In the genomic region with DNA sequence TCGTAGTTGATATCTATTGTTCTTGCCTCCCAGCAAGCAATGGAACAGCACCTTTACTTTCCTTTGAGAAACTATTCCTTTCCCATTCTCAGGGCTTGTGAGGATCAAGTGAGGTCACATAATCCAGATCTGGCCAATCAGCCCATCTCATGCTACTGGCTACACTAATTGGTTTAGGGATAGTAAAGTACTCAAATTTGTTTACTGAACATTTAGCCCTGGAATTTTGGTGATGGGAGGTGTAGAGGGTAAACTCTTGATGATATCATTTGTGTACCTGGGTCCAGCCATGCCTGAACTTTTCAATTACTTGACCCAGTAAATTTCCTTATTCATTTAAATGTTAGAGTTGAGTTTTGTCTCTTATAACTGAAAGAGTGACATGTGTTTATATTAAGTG, we compare ENCODE assay signal across 24 cellular contexts.
"Had no signal": no experiment of that assay in that cellular context is flagged by ENCODE, and none has a peak within 500 bp of the region (broad histone marks: within the 10 kb centered on the region; RNA-seq: fewer than 3 reads in every experiment).

No MANE protein-coding gene starts in this region.

- H3K27ac Mint-ChIP-seq: activated CD4-positive, alpha-beta memory T cell treated with anti-CD3 and anti-CD28 coated beads for 36 hours; activated naive CD8-positive, alpha-beta T cell treated with anti-CD3 and anti-CD28 coated beads for 36 hours; endodermal cell; naive thymus-derived CD4-positive, alpha-beta T cell; neural progenitor cell; stimulated activated naive B cell treated with anti-CD40 and anti-IgM and Interleukin-4, amounts not matched to agents 10 μg/mL and 1 μg/mL and 100 μg/mL, for 72 hours; type B pancreatic cell had no signal

- H3K4me3 Mint-ChIP-seq: activated CD4-positive, alpha-beta memory T cell treated with anti-CD3 and anti-CD28 coated beads for 36 hours; activated naive CD8-positive, alpha-beta T cell treated with anti-CD3 and anti-CD28 coated beads for 36 hours; endodermal cell; naive thymus-derived CD4-positive, alpha-beta T cell; neural progenitor cell; stimulated activated naive B cell treated with anti-CD40 and anti-IgM and Interleukin-4, amounts not matched to agents 10 μg/mL and 1 μg/mL and 100 μg/mL, for 72 hours; type B pancreatic cell had no signal

- DNase-seq: activated CD4-positive, alpha-beta memory T cell treated with anti-CD3 and anti-CD28 coated beads for 36 hours; activated CD4-positive, alpha-beta T cell treated with anti-CD3 and anti-CD28 coated beads for 48 hours; activated CD4-positive, CD25-positive, alpha-beta regulatory T cell; activated naive CD4-positive, alpha-beta T cell treated with Interleukin-2 at 50 U/mL for 16 hours; activated naive CD8-positive, alpha-beta T cell treated with anti-CD3 and anti-CD28 coated beads for 36 hours; activated T-cell treated with anti-CD3 and anti-CD28 coated beads, Interleukin-2, amount 50 U/mL, for 48 hours; cerebellar nuclear complex; cortex of kidney; endodermal cell; esophagus squamous epithelium; gastrocnemius medialis; hippocampal formation; left lung; naive thymus-derived CD4-positive, alpha-beta T cell; retina; sigmoid colon; stimulated activated CD4-positive, alpha-beta T cell treated with anti-CD3 and anti-CD28 coated beads, Interleukin-15, amount 100 ng/mL, for 24 hours; stimulated activated CD8-positive, alpha-beta memory T cell treated with anti-CD3 and anti-CD28 coated beads, Interleukin-4, amount 100 ng/mL, for 48 hours; stimulated activated naive B cell treated with anti-CD40 and anti-IgM and Interleukin-4, amounts not matched to agents 10 μg/mL and 1 μg/mL and 100 μg/mL, for 72 hours; T1000 had no signal

- H3K9me3 ChIP-seq: esophagus squamous epithelium, gastrocnemius medialis, left lung, sigmoid colon had no signal

- H3K4me1 Mint-ChIP-seq: activated naive CD8-positive, alpha-beta T cell treated with anti-CD3 and anti-CD28 coated beads for 36 hours; naive thymus-derived CD4-positive, alpha-beta T cell; stimulated activated naive B cell treated with anti-CD40 and anti-IgM and Interleukin-4, amounts not matched to agents 10 μg/mL and 1 μg/mL and 100 μg/mL, for 72 hours had no signal

- ATAC-seq: gastrocnemius medialis; left lung; naive thymus-derived CD4-positive, alpha-beta T cell; stimulated activated naive B cell treated with anti-CD40 and anti-IgM and Interleukin-4, amounts not matched to agents 10 μg/mL and 1 μg/mL and 100 μg/mL, for 72 hours had no signal

- H3K27me3 Mint-ChIP-seq: type B pancreatic cell had no signal

- H3K36me3 Mint-ChIP-seq: activated CD4-positive, alpha-beta memory T cell treated with anti-CD3 and anti-CD28 coated beads for 36 hours; activated naive CD8-positive, alpha-beta T cell treated with anti-CD3 and anti-CD28 coated beads for 36 hours; naive thymus-derived CD4-positive, alpha-beta T cell; neural progenitor cell; stimulated activated naive B cell treated with anti-CD40 and anti-IgM and Interleukin-4, amounts not matched to agents 10 μg/mL and 1 μg/mL and 100 μg/mL, for 72 hours; type B pancreatic cell had no signal

- H3K27ac ChIP-seq: esophagus squamous epithelium, gastrocnemius medialis, left lung, neural progenitor cell, sigmoid colon had no signal

- H3K4me3 ChIP-seq: esophagus squamous epithelium, gastrocnemius medialis, left lung, lung, neural progenitor cell, sigmoid colon, smooth muscle cell had no signal

- H3K36me3 ChIP-seq: esophagus squamous epithelium, gastrocnemius medialis, left lung, neural progenitor cell, sigmoid colon had no signal

- H3K4me1 ChIP-seq: left lung had no signal

- H3K27me3 ChIP-seq: esophagus squamous epithelium, gastrocnemius medialis, left lung, neural progenitor cell, sigmoid colon had no signal

- H3K9me3 Mint-ChIP-seq: activated CD4-positive, alpha-beta memory T cell treated with anti-CD3 and anti-CD28 coated beads for 36 hours; activated naive CD8-positive, alpha-beta T cell treated with anti-CD3 and anti-CD28 coated beads for 36 hours; endodermal cell; neural progenitor cell; stimulated activated naive B cell treated with anti-CD40 and anti-IgM and Interleukin-4, amounts not matched to agents 10 μg/mL and 1 μg/mL and 100 μg/mL, for 72 hours had no signal
